Comparison of ENCODE assay signal across 23 cellular contexts in the genomic region with DNA sequence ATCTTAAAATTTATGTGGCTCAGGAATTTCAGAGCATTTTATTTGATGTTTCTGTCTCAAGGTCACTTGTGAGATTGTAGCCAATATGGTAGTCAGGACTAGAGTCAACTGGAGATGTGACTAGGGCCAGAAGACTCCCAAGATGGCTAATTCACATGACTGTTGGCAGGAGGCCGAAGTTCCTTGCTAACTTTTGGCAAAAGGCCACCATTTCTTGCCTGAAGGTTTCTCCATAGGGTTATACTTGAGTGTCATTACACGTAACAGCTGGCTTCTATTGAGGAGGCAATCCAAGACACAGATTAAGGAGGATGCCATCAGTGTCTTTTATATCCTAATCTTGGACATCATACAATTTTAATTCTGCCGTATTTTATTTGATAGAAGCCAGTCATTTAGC.
A peak's percentile ranks its signal among the peaks of the same experiment; 100 is the strongest.
DNase-seq lines count a peak whose midpoint lies in the region; TF ChIP-seq lines count a peak whose summit lies in the region.
"Had no signal": no experiment of that assay in that cellular context is flagged by ENCODE, and none has a peak within 500 bp of the region (broad histone marks: within the 10 kb centered on the region; RNA-seq: fewer than 3 reads in every experiment).

No MANE protein-coding gene starts in this region.

- TF ChIP-seq CTCF in fibroblast of pulmonary artery (IDR thresholded peaks at IDR 0.05; ENCODE audit: low read length, missing control alignments) (no peak), left ventricle myocardium inferior (IDR thresholded peaks at IDR 0.05; ENCODE audit: borderline replicate concordance) (no peak)

- peak; percentile 0 for DNase-seq in NCI-H2171 treated with DMSO at 0.1 percent for 48 hours (lab: John Stamatoyannopoulos, UW)
- DNase-seq in NCI-H2171 (lab: John Stamatoyannopoulos, UW) = no peak
- DNase-seq in HT-29 (ENCODE audit: low spot score) = peak; percentile 9
- peak; percentile 4 to 37 for DNase-seq in SJCRH30
- peak; percentile 5 for DNase-seq in fibroblast of pulmonary artery (ENCODE audit: low read depth)
- no peak for DNase-seq in left ventricle myocardium inferior
- DNase-seq in T1000 (lab: John Stamatoyannopoulos, UW) = no peak
- DNase-seq: C1 segment of cervical spinal cord; Caco-2; CD4-positive, alpha-beta memory T cell; DMS153; DND-41; GOT3; HFFc6; KG1; NCI-H1048; NCI-H1436; NCI-H187; NCI-H2081 treated with DMSO at 0.1 percent for 48 hours; PC-9; Right ventricle myocardium superior; SW 1271 had no signal

- H3K27me3 ChIP-seq in SJCRH30 (no peaks in the 10 kb centered on the region), left ventricle myocardium inferior (ENCODE audit: low read depth) (no peaks in the 10 kb centered on the region)

- intact Hi-C loops in left ventricle myocardium inferior (cut with micrococcal nuclease) = no loop called here

- H3K27ac ChIP-seq in SJCRH30 (no peak overlapping the region), left ventricle myocardium inferior (replicated peaks) (no peak overlapping the region)
- H3K27ac ChIP-seq: PC-9 had no signal

- no peaks in the 10 kb centered on the region for H3K4me1 ChIP-seq in SJCRH30
- no peaks in the 10 kb centered on the region for H3K4me1 ChIP-seq in left ventricle myocardium inferior
- H3K4me1 ChIP-seq: Caco-2, HAP-1 had no signal

- H3K4me3 ChIP-seq in SJCRH30 (no peak overlapping the region), fibroblast of pulmonary artery (replicated peaks; ENCODE audit: low read depth, low read length) (no peak overlapping the region), left ventricle myocardium inferior (no peak overlapping the region)
- H3K4me3 ChIP-seq: HAP-1, PC-9 had no signal

- no peaks in the 10 kb centered on the region for H3K9me3 ChIP-seq in SJCRH30 (replicated peaks)
- no peaks in the 10 kb centered on the region for H3K9me3 ChIP-seq in left ventricle myocardium inferior (replicated peaks)
- H3K9me3 ChIP-seq: Caco-2, HAP-1 had no signal

- H3K36me3 ChIP-seq in SJCRH30 (no peaks in the 10 kb centered on the region), left ventricle myocardium inferior (no peaks in the 10 kb centered on the region)
- H3K36me3 ChIP-seq: HAP-1 had no signal

Comparison
In these comparisons a context has a peak if more than half of its experiments do, and no peak if none do; other contexts are left out.
1. DNase-seq: peak in NCI-H2171 treated with DMSO at 0.1 percent for 48 hours (single experiment), HT-29 (single experiment), SJCRH30 (2 of 2) and fibroblast of pulmonary artery (single experiment); none in NCI-H2171 (single experiment), left ventricle myocardium inferior (single experiment) and T1000 (single experiment).